Comparison of ENCODE assay signal across 9 cellular contexts in genomic region chr3:109050591-109051167, GRCh38.
DNase-seq lines count a peak whose midpoint lies in the region; ATAC-seq and TF ChIP-seq lines count a peak whose summit lies in the region.
"Had no signal": no experiment of that assay in that cellular context is flagged by ENCODE, and none has a peak within 500 bp of the region (broad histone marks: within the 10 kb centered on the region; RNA-seq: fewer than 3 reads in every experiment).

No MANE protein-coding gene starts in this region.

- no peaks in the 10 kb centered on the region for H3F3A ChIP-seq in neural progenitor cell (ENCODE audit: low read depth)

- no peaks in the 10 kb centered on the region for H4K20me1 ChIP-seq in neural progenitor cell (ENCODE audit: low read depth)

- H3K36me3 Mint-ChIP-seq in HFFc6 (ENCODE audit: low read depth) (no peaks in the 10 kb centered on the region), neural progenitor cell (no peaks in the 10 kb centered on the region)
- no peaks in the 10 kb centered on the region for H3K36me3 Mint-ChIP-seq in activated T-helper 2 cell treated with anti-CD3 and anti-CD28 coated beads, Interferon-gamma antibody, Interleukin-2, Interleukin-4, amounts not matched to agents 10 μg/mL and 5 μg/mL and 100 μg/mL, durations not matched to agents 14 hours and 24 hours and 36 hours (ENCODE audit: low read depth)
- H3K36me3 Mint-ChIP-seq: IgD-negative memory B cell had no signal

- H3K27ac ChIP-seq in body of pancreas: no peak overlapping the region
- H3K27ac ChIP-seq in neural progenitor cell: no peak overlapping the region

- H3K9ac ChIP-seq in neural progenitor cell: no peak overlapping the region

- H3K4me3 Mint-ChIP-seq in HFFc6 (no peak overlapping the region), neural progenitor cell (no peak overlapping the region)
- H3K4me3 Mint-ChIP-seq in activated T-helper 2 cell treated with anti-CD3 and anti-CD28 coated beads, Interferon-gamma antibody, Interleukin-2, Interleukin-4, amounts not matched to agents 10 μg/mL and 5 μg/mL and 100 μg/mL, durations not matched to agents 14 hours and 24 hours and 36 hours (ENCODE audit: low read depth): no peak overlapping the region
- H3K4me3 Mint-ChIP-seq: IgD-negative memory B cell had no signal

- H3K4me2 ChIP-seq in neural progenitor cell: no peak overlapping the region

- in situ Hi-C loops in ACHN (cut with HindIII; ENCODE audit: low pct_ligation_motif_present, low pct_unique_long_range_greater_than_20kb, low sequenced_read_pairs): no loop called here

- H3K79me2 ChIP-seq in neural progenitor cell (ENCODE audit: low read depth): no peaks in the 10 kb centered on the region

- TF ChIP-seq CTCF in HFFc6 (IDR thresholded peaks at IDR 0.05) (peak; percentile 70), body of pancreas (IDR thresholded peaks at IDR 0.05) (peak; percentile 25 to 63 (median 52)), neural progenitor cell (IDR thresholded peaks at IDR 0.05) (peak; percentile 70)

- 26 to 36% methylated on average over 3 of the region's 3 CpGs for WGBS in body of pancreas, 2 donors

- DNase-seq in ACHN: peak; percentile 26
- DNase-seq in GM03348 (ENCODE audit: low spot score): peak; percentile 22
- DNase-seq in HFFc6: no peak
- peak; percentile 9 to 28 for DNase-seq in NCI-H446 (lab: John Stamatoyannopoulos, UW)
- DNase-seq in body of pancreas: peak in 3 of 4 donors; percentile 13 to 39 (median 16)
- peak; percentile 16 for DNase-seq in neural progenitor cell (ENCODE audit: low spot score)
- DNase-seq in activated T-helper 2 cell treated with anti-CD3 and anti-CD28 coated beads, Interferon-gamma antibody, Interleukin-2, Interleukin-4, amounts not matched to agents 10 μg/mL and 5 μg/mL and 100 μg/mL, durations not matched to agents 14 hours and 24 hours and 36 hours (ENCODE audit: low spot score): no peak
- no peak for DNase-seq in cerebellar cortex (ENCODE audit: low spot score)

- H3K4me1 ChIP-seq in body of pancreas (no peaks in the 10 kb centered on the region), neural progenitor cell (no peaks in the 10 kb centered on the region)

- no peaks in the 10 kb centered on the region for H3K27me3 Mint-ChIP-seq in HFFc6 (ENCODE audit: insufficient read depth)
- H3K27me3 Mint-ChIP-seq in neural progenitor cell (ENCODE audit: insufficient read depth, low read depth): peaks cover 2% of the 10 kb centered on the region
- no peaks in the 10 kb centered on the region for H3K27me3 Mint-ChIP-seq in activated T-helper 2 cell treated with anti-CD3 and anti-CD28 coated beads, Interferon-gamma antibody, Interleukin-2, Interleukin-4, amounts not matched to agents 10 μg/mL and 5 μg/mL and 100 μg/mL, durations not matched to agents 14 hours and 24 hours and 36 hours (ENCODE audit: low read depth)
- H3K27me3 Mint-ChIP-seq: IgD-negative memory B cell had no signal

- TF ChIP-seq POLR2A in body of pancreas (IDR thresholded peaks at IDR 0.05): no peak

- no peaks in the 10 kb centered on the region for H3K36me3 ChIP-seq in body of pancreas (replicated peaks in 1 of 2; ENCODE audit: insufficient read depth in 1 of 2, low read depth in 2 of 2)
- no peaks in the 10 kb centered on the region for H3K36me3 ChIP-seq in neural progenitor cell

- no peak for ATAC-seq in body of pancreas

- H3K9me3 ChIP-seq in body of pancreas (no peaks in the 10 kb centered on the region), neural progenitor cell (ENCODE audit: low read depth) (no peaks in the 10 kb centered on the region)

- no peak overlapping the region for H2AFZ ChIP-seq in neural progenitor cell (replicated peaks)

- H3K4me3 ChIP-seq in body of pancreas: no peak overlapping the region
- no peak overlapping the region for H3K4me3 ChIP-seq in neural progenitor cell

- no peaks in the 10 kb centered on the region for H3K27me3 ChIP-seq in body of pancreas
- no peaks in the 10 kb centered on the region for H3K27me3 ChIP-seq in neural progenitor cell

- H3K27ac Mint-ChIP-seq in HFFc6 (no peak overlapping the region), neural progenitor cell (no peak overlapping the region)
- no peak overlapping the region for H3K27ac Mint-ChIP-seq in activated T-helper 2 cell treated with anti-CD3 and anti-CD28 coated beads, Interferon-gamma antibody, Interleukin-2, Interleukin-4, amounts not matched to agents 10 μg/mL and 5 μg/mL and 100 μg/mL, durations not matched to agents 14 hours and 24 hours and 36 hours
- H3K27ac Mint-ChIP-seq: IgD-negative memory B cell had no signal

- no peaks in the 10 kb centered on the region for H3K4me1 Mint-ChIP-seq in HFFc6 (ENCODE audit: low read depth)
- H3K4me1 Mint-ChIP-seq in neural progenitor cell: no peaks in the 10 kb centered on the region
- H3K4me1 Mint-ChIP-seq in activated T-helper 2 cell treated with anti-CD3 and anti-CD28 coated beads, Interferon-gamma antibody, Interleukin-2, Interleukin-4, amounts not matched to agents 10 μg/mL and 5 μg/mL and 100 μg/mL, durations not matched to agents 14 hours and 24 hours and 36 hours (ENCODE audit: low read depth): no peaks in the 10 kb centered on the region

- intact Hi-C loops in body of pancreas (cut with DNase I): no loop called here
- intact Hi-C loops in activated T-helper 2 cell treated with anti-CD3 and anti-CD28 coated beads, Interferon-gamma antibody, Interleukin-2, Interleukin-4, amounts not matched to agents 10 μg/mL and 5 μg/mL and 100 μg/mL, durations not matched to agents 14 hours and 24 hours and 36 hours (cut with micrococcal nuclease): no loop called here

- H3K9me3 Mint-ChIP-seq in HFFc6 (peaks cover 4% of the 10 kb centered on the region; the same call in 1 of the 2 replicates), neural progenitor cell (no peaks in the 10 kb centered on the region)
- H3K9me3 Mint-ChIP-seq in activated T-helper 2 cell treated with anti-CD3 and anti-CD28 coated beads, Interferon-gamma antibody, Interleukin-2, Interleukin-4, amounts not matched to agents 10 μg/mL and 5 μg/mL and 100 μg/mL, durations not matched to agents 14 hours and 24 hours and 36 hours: no peaks in the 10 kb centered on the region

Comparison
In these comparisons a context has a peak if more than half of its experiments do, and no peak if none do; other contexts are left out.
1. DNase-seq: peak in ACHN (single experiment), GM03348 (single experiment), NCI-H446 (2 of 2), body of pancreas (3 of 4) and neural progenitor cell (single experiment); none in HFFc6 (single experiment), activated T-helper 2 cell treated with anti-CD3 and anti-CD28 coated beads, Interferon-gamma antibody, Interleukin-2, Interleukin-4, amounts not matched to agents 10 μg/mL and 5 μg/mL and 100 μg/mL, durations not matched to agents 14 hours and 24 hours and 36 hours (single experiment) and cerebellar cortex (single experiment).
2. Peak in every context shown above with its lines, with median percentiles within 50 percentile points of each other: CTCF ChIP-seq.